ENCODE assay signal across 24 cellular contexts in the genomic region with DNA sequence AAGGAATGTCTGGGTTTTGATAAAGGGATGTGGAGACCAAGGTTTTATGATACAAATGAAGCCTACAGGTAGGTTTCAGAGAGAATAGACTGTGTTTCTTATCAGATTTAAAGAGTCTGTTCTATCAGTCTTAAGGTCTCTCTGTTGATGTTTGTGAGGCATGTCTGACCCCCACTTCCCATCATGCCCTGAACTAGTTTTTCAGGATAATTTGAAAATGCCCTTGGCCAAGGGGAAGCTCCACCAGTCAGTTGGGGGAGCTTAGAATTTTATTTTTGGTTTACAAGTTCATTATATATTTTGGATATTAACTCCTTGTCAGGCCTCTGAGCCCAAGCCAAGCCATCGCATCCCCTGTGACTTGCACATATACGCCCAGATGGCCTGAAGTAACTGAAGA. TPM values are rescaled to one million over a fixed set of nuclear protein-coding genes. Genes with fewer than 3 reads are reported as not detected.
DNase-seq lines count a peak whose midpoint lies in the region; ATAC-seq and TF ChIP-seq lines count a peak whose summit lies in the region.
"Had no signal": no experiment of that assay in that cellular context is flagged by ENCODE, and none has a peak within 500 bp of the region (broad histone marks: within the 10 kb centered on the region; RNA-seq: fewer than 3 reads in every experiment).

No MANE protein-coding gene starts in this region.

- ATAC-seq in Right ventricle myocardium inferior = no peak
- ATAC-seq in activated CD8-positive, alpha-beta T cell treated with anti-CD3 and anti-CD28 coated beads for 36 hours = no peak
- ATAC-seq: GM12878, HCT116, HepG2 had no signal

- H3K4me3 Mint-ChIP-seq in chondrocyte (ENCODE audit: unreplicated experiment) = no peak overlapping the region
- H3K4me3 Mint-ChIP-seq in activated CD8-positive, alpha-beta T cell treated with anti-CD3 and anti-CD28 coated beads for 36 hours = no peak overlapping the region
- H3K4me3 Mint-ChIP-seq: CD14-positive monocyte; CD4-positive, alpha-beta memory T cell; HFFc6; IgD-negative memory B cell had no signal

- intact Hi-C loops in Right ventricle myocardium inferior (cut with DNase I) = no loop called here
- intact Hi-C loops in activated CD8-positive, alpha-beta T cell treated with anti-CD3 and anti-CD28 coated beads for 36 hours (cut with micrococcal nuclease) = no loop called here

- no peak for DNase-seq in NCI-H2171 (lab: John Stamatoyannopoulos, UW)
- no peak for DNase-seq in chondrocyte (ENCODE audit: low spot score)
- no peak for DNase-seq in Right ventricle myocardium inferior (ENCODE audit: missing footprints)
- DNase-seq in activated CD8-positive, alpha-beta T cell treated with anti-CD3 and anti-CD28 coated beads for 36 hours = no peak
- DNase-seq: 8988T; CD4-positive, alpha-beta memory T cell; DMS153; DMS79; HFFc6 had no signal

- H3K9me3 ChIP-seq in ES-I3 (ENCODE audit: control insufficient read depth, insufficient read depth, low read length) = no peaks in the 10 kb centered on the region; the same call in 1 of the 2 replicates
- peaks cover 7% of the 10 kb centered on the region; the same call in 1 of the 2 replicates for H3K9me3 ChIP-seq in HUES64 (ENCODE audit: insufficient read depth, low read depth, low read length)
- no peaks in the 10 kb centered on the region for H3K9me3 ChIP-seq in iPS-15b (ENCODE audit: control insufficient read depth, insufficient read depth, low read length)
- H3K9me3 ChIP-seq: BLaER1 had no signal

- H3K27me3 ChIP-seq in HUES64 (ENCODE audit: insufficient read depth, low read length) (no peaks in the 10 kb centered on the region), iPS-15b (ENCODE audit: control insufficient read depth, insufficient read depth, low read length) (no peaks in the 10 kb centered on the region)
- H3K27me3 ChIP-seq: BLaER1 had no signal

- CTCF ChIA-PET in activated CD8-positive, alpha-beta T cell treated with anti-CD3 and anti-CD28 coated beads for 36 hours (lab: Charles Lee) = no interaction called here

- H3K4me1 ChIP-seq in ES-I3 (ENCODE audit: insufficient read depth, low read length) (peaks cover 11% of the 10 kb centered on the region; the same call in 1 of the 2 replicates), HUES64 (ENCODE audit: insufficient read depth, low read length) (peaks cover 3% of the 10 kb centered on the region), iPS-15b (ENCODE audit: control insufficient read depth, insufficient read depth, low read length) (peaks cover 1% of the 10 kb centered on the region)
- H3K4me1 ChIP-seq: BLaER1 had no signal

- WGBS in HUES64 = no CpG with 5 or more reads among the region's 2 CpGs

- H3K27me3 Mint-ChIP-seq in chondrocyte (ENCODE audit: low read depth) = no peaks in the 10 kb centered on the region
- no peaks in the 10 kb centered on the region for H3K27me3 Mint-ChIP-seq in activated CD8-positive, alpha-beta T cell treated with anti-CD3 and anti-CD28 coated beads for 36 hours

- H3K9ac ChIP-seq in ES-I3 (ENCODE audit: low read depth, low read length) = peak overlapping the region; percentile 39
- no peak overlapping the region; the same call in 1 of the 2 replicates for H3K9ac ChIP-seq in HUES64 (ENCODE audit: low read depth, low read length)
- no peak overlapping the region for H3K9ac ChIP-seq in iPS-15b (ENCODE audit: low read depth, low read length)
- H3K9ac ChIP-seq: BLaER1 had no signal

- peak overlapping the region; percentile 74; the same call in 1 of the 2 replicates for H3K27ac ChIP-seq in HUES64 (ENCODE audit: low read depth, low read length)
- H3K27ac ChIP-seq: BLaER1, HL-60 had no signal

- no peak for TF ChIP-seq CTCF in chondrocyte (IDR thresholded peaks at IDR 0.05)
- TF ChIP-seq CTCF in activated CD8-positive, alpha-beta T cell treated with anti-CD3 and anti-CD28 coated beads for 36 hours (IDR thresholded peaks at IDR 0.05) = no peak

- no peaks in the 10 kb centered on the region for H3K9me3 Mint-ChIP-seq in chondrocyte (ENCODE audit: low read depth)
- H3K9me3 Mint-ChIP-seq in activated CD8-positive, alpha-beta T cell treated with anti-CD3 and anti-CD28 coated beads for 36 hours = peaks cover 4% of the 10 kb centered on the region
- H3K9me3 Mint-ChIP-seq: HFFc6 had no signal

- H3K36me3 ChIP-seq in ES-I3 (ENCODE audit: insufficient read depth, low read length) (no peaks in the 10 kb centered on the region), HUES64 (ENCODE audit: insufficient read depth, low read length) (no peaks in the 10 kb centered on the region), iPS-15b (ENCODE audit: control insufficient read depth, insufficient read depth, low read length) (no peaks in the 10 kb centered on the region)
- H3K36me3 ChIP-seq: BLaER1 had no signal

- POLR2A ChIA-PET in activated CD8-positive, alpha-beta T cell treated with anti-CD3 and anti-CD28 coated beads for 36 hours (lab: Charles Lee) = interaction anchor here (0.6 kb wide), 1 partner anchor 151 kb away, joined by 3 read pairs; no protein-coding TSS in a partner anchor

- no peak overlapping the region for H3K4me3 ChIP-seq in HUES64 (ENCODE audit: low read length)
- peak overlapping the region; percentile 19 for H3K4me3 ChIP-seq in iPS-15b (ENCODE audit: low read depth, low read length)
- H3K4me3 ChIP-seq: BLaER1, GM12878 had no signal

- no peaks in the 10 kb centered on the region for H3K36me3 Mint-ChIP-seq in chondrocyte (ENCODE audit: low read depth)
- peaks cover 2% of the 10 kb centered on the region for H3K36me3 Mint-ChIP-seq in activated CD8-positive, alpha-beta T cell treated with anti-CD3 and anti-CD28 coated beads for 36 hours (ENCODE audit: low read depth)
- H3K36me3 Mint-ChIP-seq: CD14-positive monocyte; CD4-positive, alpha-beta memory T cell; IgD-negative memory B cell had no signal

- no peak overlapping the region for H3K27ac Mint-ChIP-seq in chondrocyte (ENCODE audit: unreplicated experiment)
- H3K27ac Mint-ChIP-seq in activated CD8-positive, alpha-beta T cell treated with anti-CD3 and anti-CD28 coated beads for 36 hours = no peak overlapping the region
- H3K27ac Mint-ChIP-seq: CD14-positive monocyte; CD4-positive, alpha-beta memory T cell; HFFc6; IgD-negative memory B cell had no signal

- H3K4me1 Mint-ChIP-seq in chondrocyte (ENCODE audit: low read depth) = peaks cover 7% of the 10 kb centered on the region
- no peaks in the 10 kb centered on the region for H3K4me1 Mint-ChIP-seq in activated CD8-positive, alpha-beta T cell treated with anti-CD3 and anti-CD28 coated beads for 36 hours (ENCODE audit: low read depth)
- H3K4me1 Mint-ChIP-seq: CD14-positive monocyte; CD4-positive, alpha-beta memory T cell; IgD-negative memory B cell had no signal

RNA-seq across cellular contexts. Expression of gene C4orf51, which starts 18.6 kb away (rescaled TPM):
- polyA plus RNA-seq in HUES64 (2013, experiment 1 of 2) = 2.7 TPM
- polyA plus RNA-seq in HUES64 (2013, experiment 2 of 2) = 1.4 TPM
- total RNA-seq in chondrocyte (not detected in 3 replicates), Right ventricle myocardium inferior (not detected)
- total RNA-seq in activated CD8-positive, alpha-beta T cell treated with anti-CD3 and anti-CD28 coated beads for 36 hours = not detected
- total RNA-seq: A673; CD4-positive, alpha-beta memory T cell; Daoy; G401; GM12878; HepG2; HFFc6; HT1080 had no signal
- polyA plus RNA-seq: AG04450; CD14-positive monocyte; CD4-positive, alpha-beta memory T cell; GM12878; HepG2; IgD-negative memory B cell had no signal
